27 cellular contexts compared by ENCODE assay signal in the genomic region with DNA sequence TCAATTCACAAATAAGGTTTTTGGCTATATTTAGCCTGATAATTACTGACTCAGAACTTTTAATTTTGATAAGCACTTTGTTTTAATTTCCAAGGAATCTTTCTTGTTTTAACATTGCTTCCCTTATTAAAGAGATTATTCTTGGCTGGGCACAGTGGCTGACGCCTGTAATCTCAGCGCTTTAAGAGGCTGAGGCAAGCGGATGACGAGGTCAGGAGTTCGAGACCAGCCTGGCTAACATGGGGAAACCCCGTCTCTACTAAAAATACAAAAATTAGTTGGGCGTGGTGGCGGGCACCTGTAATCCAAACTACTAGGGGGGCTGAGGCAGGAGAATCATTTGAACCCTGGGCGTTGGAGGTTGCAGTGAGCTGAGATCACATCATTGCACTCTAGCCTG. TPM values are rescaled to one million over a fixed set of nuclear protein-coding genes. Genes with fewer than 3 reads are reported as not detected.
"Had no signal": no experiment of that assay in that cellular context is flagged by ENCODE, and none has a peak within 500 bp of the region (broad histone marks: within the 10 kb centered on the region; RNA-seq: fewer than 3 reads in every experiment).

No MANE protein-coding gene starts in this region.

- H3K4me3 ChIP-seq: colonic mucosa, esophagus muscularis mucosa, heart right ventricle, lower lobe of right lung, smooth muscle cell, suprapubic skin, thyroid gland, vagina had no signal

- H3K4me2 ChIP-seq: smooth muscle cell had no signal

- H3K36me3 ChIP-seq: colonic mucosa, thyroid gland had no signal

- DNase-seq: colonic mucosa; effector CD8-positive, alpha-beta T cell; endodermal cell; foreskin melanocyte; glutamatergic neuron; heart right ventricle; hippocampal formation; kidney glomerular epithelial cell; left ventricle myocardium superior; lower lobe of right lung; naive thymus-derived CD8-positive, alpha-beta T cell; nephron progenitor cell; nucleus accumbens; posterior cingulate gyrus; stimulated activated CD4-positive, alpha-beta T cell treated with anti-CD3 and anti-CD28 coated beads, Interleukin-12 subunit alpha, Interleukin-12 subunit beta, amount 100 ng/mL, for 4 hours; stimulated activated CD4-positive, alpha-beta T cell treated with anti-CD3 and anti-CD28 coated beads, Interleukin-1b, Interleukin-23, amount 100 ng/mL, for 48 hours; stimulated activated CD4-positive, alpha-beta T cell treated with anti-CD3 and anti-CD28 coated beads, Interleukin-4, amount 100 ng/mL, for 1 hour; stimulated activated CD8-positive, alpha-beta memory T cell treated with anti-CD3 and anti-CD28 coated beads, Interleukin-4, amount 100 ng/mL, for 48 hours; stimulated activated naive CD4-positive, alpha-beta T cell; stimulated activated naive CD8-positive, alpha-beta T cell treated with anti-CD3 and anti-CD28 coated beads, Interleukin-15, amount 100 ng/mL, for 72 hours; thyroid gland; trophoblast cell had no signal

- H3K27me3 ChIP-seq: colonic mucosa, esophagus muscularis mucosa, heart right ventricle, suprapubic skin, thyroid gland, vagina had no signal

- H3K9me3 ChIP-seq: colonic mucosa, esophagus muscularis mucosa, heart right ventricle, lower lobe of right lung, suprapubic skin, thyroid gland, vagina had no signal

- H3K4me1 ChIP-seq: colonic mucosa, esophagus muscularis mucosa, lower lobe of right lung, suprapubic skin, thyroid gland, vagina had no signal

- H3K27ac ChIP-seq: colonic mucosa, esophagus muscularis mucosa, heart right ventricle, lower lobe of right lung, suprapubic skin, thyroid gland, vagina had no signal

- ATAC-seq: heart right ventricle; left ventricle myocardium superior; lower lobe of right lung; naive thymus-derived CD8-positive, alpha-beta T cell; sciatic nerve; stimulated activated naive CD8-positive, alpha-beta T cell treated with anti-CD3 and anti-CD28 coated beads, Interleukin-15, amount 100 ng/mL, for 72 hours had no signal

RNA-seq across cellular contexts. Expression of a gene that starts 58.2 kb away (rescaled TPM):
- polyA plus RNA-seq: naive thymus-derived CD8-positive, alpha-beta T cell had no signal
